In genomic region chr2:25620711-25621110, GRCh38 we compare ENCODE assay signal across 14 cellular contexts.
"Had no signal": no experiment of that assay in that cellular context is flagged by ENCODE, and none has a peak within 500 bp of the region (broad histone marks: within the 10 kb centered on the region; RNA-seq: fewer than 3 reads in every experiment).

No MANE protein-coding gene starts in this region.

- H3K4me3 ChIP-seq: MG63, SJSA1, SK-N-MC had no signal

- H3K36me3 ChIP-seq: MG63, SJSA1 had no signal

- DNase-seq: MG63, NCI-H1092, NCI-H1105 treated with DMSO at 0.1 percent for 48 hours, NCI-H1417 treated with DMSO at 0.1 percent for 48 hours, NCI-H1694 treated with DMSO at 0.1 percent for 48 hours, NCI-H1930, NCI-H2107, NCI-H524, NCI-H526 treated with DMSO at 0.1 percent for 48 hours, NCI-H774, Right ventricle myocardium superior, SIG-M5 had no signal

- H3K27ac ChIP-seq: SJSA1, SK-N-MC had no signal

- H3K9me3 ChIP-seq: MG63, SJSA1 had no signal

- H3K27me3 ChIP-seq: MG63, SJSA1 had no signal
